In the genomic region with DNA sequence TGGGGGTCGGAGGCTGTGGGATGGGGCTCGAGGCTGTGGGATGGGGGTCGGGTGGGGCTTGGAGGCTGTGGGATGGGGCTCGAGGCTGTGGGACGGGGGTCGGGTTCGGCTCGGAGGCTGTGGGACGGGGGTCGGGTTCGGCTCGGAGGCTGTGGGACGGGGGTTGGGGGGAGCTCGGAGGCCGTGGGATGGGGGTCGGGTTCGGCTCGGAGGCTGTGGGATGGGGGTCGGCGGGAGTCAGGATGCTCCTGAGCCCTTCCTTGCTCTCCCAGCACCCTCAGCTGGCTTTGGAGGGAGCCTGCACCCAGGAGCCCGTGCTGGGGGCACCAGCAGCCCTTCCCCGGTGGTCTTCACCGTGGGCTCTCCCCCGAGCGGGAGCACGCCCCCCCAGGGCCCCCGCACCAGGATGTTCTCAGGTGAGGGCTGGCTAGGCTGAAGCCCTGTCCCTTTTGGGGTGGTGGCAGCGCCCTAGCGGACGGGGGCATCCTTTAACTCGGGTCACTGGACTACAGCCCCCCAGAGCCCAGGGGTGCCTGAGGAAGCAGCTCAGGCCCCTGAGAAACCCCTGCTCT, we compare ENCODE assay signal across 15 cellular contexts. TPM values are rescaled to one million over a fixed set of nuclear protein-coding genes. Genes with fewer than 3 reads are reported as not detected.
DNase-seq lines count a peak whose midpoint lies in the region; ATAC-seq and TF ChIP-seq lines count a peak whose summit lies in the region.
"Had no signal": no experiment of that assay in that cellular context is flagged by ENCODE, and none has a peak within 500 bp of the region (broad histone marks: within the 10 kb centered on the region; RNA-seq: fewer than 3 reads in every experiment).

No MANE protein-coding gene starts in this region.

- no peak overlapping the region for H3K56ac ChIP-seq in H9 (ENCODE audit: insufficient read length, low read depth, low read length)

- CTCF ChIA-PET in activated CD8-positive, alpha-beta T cell treated with anti-CD3 and anti-CD28 coated beads, Interleukin-2, amount 10 ng/mL, durations not matched to agents 7 days and 5 days (lab: Charles Lee): no interaction called here

- H3K4ac ChIP-seq in H9 (ENCODE audit: low read depth, low read length): no peak overlapping the region

- no peak overlapping the region for H3K27ac ChIP-seq in H9 (ENCODE audit: insufficient read length, low read depth, low read length)
- H3K27ac ChIP-seq in endodermal cell (ENCODE audit: low read depth, low read length): no peak overlapping the region
- no peak overlapping the region for H3K27ac ChIP-seq in vagina

- H2BK5ac ChIP-seq in H9 (ENCODE audit: insufficient read length, low read length): no peak overlapping the region

- no peaks in the 10 kb centered on the region for H3K79me1 ChIP-seq in H9 (ENCODE audit: insufficient read depth, low read depth, low read length, poor library complexity, severe bottlenecking)

- H3K4me3 Mint-ChIP-seq in activated CD4-positive, alpha-beta T cell treated with anti-CD3 and anti-CD28 coated beads, Interleukin-2, amount 10 ng/mL, durations not matched to agents 24 days and 14 days: no peak overlapping the region
- H3K4me3 Mint-ChIP-seq in H9 (no peak overlapping the region), endodermal cell (no peak overlapping the region), nephron progenitor cell (no peak overlapping the region)
- H3K4me3 Mint-ChIP-seq in activated CD8-positive, alpha-beta T cell treated with anti-CD3 and anti-CD28 coated beads, Interleukin-2, amount 10 ng/mL, durations not matched to agents 7 days and 5 days: no peak overlapping the region
- H3K4me3 Mint-ChIP-seq: IgD-negative memory B cell had no signal

- H3K27me3 ChIP-seq in H9 (ENCODE audit: insufficient read depth, low read length) (no peaks in the 10 kb centered on the region), endodermal cell (ENCODE audit: control insufficient read depth, insufficient read depth, low read length, poor library complexity, severe bottlenecking) (no peaks in the 10 kb centered on the region), vagina (no peaks in the 10 kb centered on the region)

- H3K18ac ChIP-seq in H9 (ENCODE audit: insufficient read length, low read depth, low read length): no peak overlapping the region

- H3T11ph ChIP-seq in H9 (ENCODE audit: low read length): no peak overlapping the region

- no peaks in the 10 kb centered on the region for H3K4me1 Mint-ChIP-seq in activated CD4-positive, alpha-beta T cell treated with anti-CD3 and anti-CD28 coated beads, Interleukin-2, amount 10 ng/mL, durations not matched to agents 24 days and 14 days
- H3K4me1 Mint-ChIP-seq in H9 (no peaks in the 10 kb centered on the region), endodermal cell (no peaks in the 10 kb centered on the region), nephron progenitor cell (no peaks in the 10 kb centered on the region)
- no peaks in the 10 kb centered on the region for H3K4me1 Mint-ChIP-seq in activated CD8-positive, alpha-beta T cell treated with anti-CD3 and anti-CD28 coated beads, Interleukin-2, amount 10 ng/mL, durations not matched to agents 7 days and 5 days (ENCODE audit: low read depth)

- no peak for TF ChIP-seq POLR2A in vagina (IDR thresholded peaks at IDR 0.05)

- no CpG with 5 or more reads among the region's 31 CpGs for WGBS in H9 (ENCODE audit: extremely low coverage, insufficient read length, low lambda C conversion rate)
- WGBS in endodermal cell (ENCODE audit: insufficient coverage in 1 of 2, insufficient read length in 1 of 2), 2 experiments: 95 to 100% methylated on average over 5 to 13 of the region's 31 CpGs

- H3K4me1 ChIP-seq in H9 (ENCODE audit: insufficient read depth, low read length) (no peaks in the 10 kb centered on the region), endodermal cell (ENCODE audit: control insufficient read depth, insufficient read depth, low read length) (no peaks in the 10 kb centered on the region), vagina (peaks cover 5% of the 10 kb centered on the region)
- H3K4me1 ChIP-seq: HAP-1 had no signal

- H3K23me2 ChIP-seq in H9 (ENCODE audit: insufficient read length, low read depth, low read length, poor library complexity, severe bottlenecking): no peaks in the 10 kb centered on the region

- no peaks in the 10 kb centered on the region for H3K79me2 ChIP-seq in H9 (ENCODE audit: insufficient read depth, low read length)

- no peak overlapping the region for H2AK5ac ChIP-seq in H9 (ENCODE audit: insufficient read length, low read length)

- no peak overlapping the region for H3K4me2 ChIP-seq in H9 (ENCODE audit: insufficient read depth, insufficient read length, low read length)

- intact Hi-C loops in activated CD4-positive, alpha-beta T cell treated with anti-CD3 and anti-CD28 coated beads, Interleukin-2, amount 10 ng/mL, durations not matched to agents 24 days and 14 days (cut with micrococcal nuclease): no loop called here
- intact Hi-C loops in vagina (cut with DNase I): no loop called here

- POLR2A ChIA-PET in activated CD8-positive, alpha-beta T cell treated with anti-CD3 and anti-CD28 coated beads, Interleukin-2, amount 10 ng/mL, durations not matched to agents 7 days and 5 days (lab: Charles Lee): no interaction called here

- H2AFZ ChIP-seq in H9 (ENCODE audit: low read length): no peak overlapping the region

- ATAC-seq in HG03378 (IDR thresholded peaks at IDR 0.05; ENCODE audit: unreplicated experiment): no peak
- ATAC-seq in activated CD8-positive, alpha-beta T cell treated with anti-CD3 and anti-CD28 coated beads, Interleukin-2, amount 10 ng/mL, durations not matched to agents 7 days and 5 days: no peak

- H2BK12ac ChIP-seq in H9 (ENCODE audit: insufficient read length, low read depth, low read length): no peak overlapping the region

- H4K91ac ChIP-seq in H9 (ENCODE audit: insufficient read length, low read depth, low read length): no peak overlapping the region

- H4K8ac ChIP-seq in H9 (replicated peaks; ENCODE audit: insufficient read length, low read depth, low read length): no peak overlapping the region

- H3K9me3 Mint-ChIP-seq in activated CD4-positive, alpha-beta T cell treated with anti-CD3 and anti-CD28 coated beads, Interleukin-2, amount 10 ng/mL, durations not matched to agents 24 days and 14 days: no peaks in the 10 kb centered on the region
- no peaks in the 10 kb centered on the region for H3K9me3 Mint-ChIP-seq in H9
- no peaks in the 10 kb centered on the region for H3K9me3 Mint-ChIP-seq in endodermal cell
- H3K9me3 Mint-ChIP-seq in nephron progenitor cell: no peaks in the 10 kb centered on the region
- H3K9me3 Mint-ChIP-seq in activated CD8-positive, alpha-beta T cell treated with anti-CD3 and anti-CD28 coated beads, Interleukin-2, amount 10 ng/mL, durations not matched to agents 7 days and 5 days (ENCODE audit: insufficient read depth): no peaks in the 10 kb centered on the region
- H3K9me3 Mint-ChIP-seq: IgD-negative memory B cell had no signal

- H3K36me3 Mint-ChIP-seq in activated CD4-positive, alpha-beta T cell treated with anti-CD3 and anti-CD28 coated beads, Interleukin-2, amount 10 ng/mL, durations not matched to agents 24 days and 14 days (ENCODE audit: low read depth): peaks cover 2% of the 10 kb centered on the region
- H3K36me3 Mint-ChIP-seq in H9 (ENCODE audit: insufficient read depth in 1 of 3, low read depth in 3 of 3): peaks cover 5 to 53% (median 41%) of the 10 kb centered on the region in 3 experiments; a peak in 6 of 7 replicates
- H3K36me3 Mint-ChIP-seq in endodermal cell (ENCODE audit: low read depth): peaks cover 29% of the 10 kb centered on the region
- peaks cover 8% of the 10 kb centered on the region for H3K36me3 Mint-ChIP-seq in nephron progenitor cell (ENCODE audit: low read depth)
- no peaks in the 10 kb centered on the region for H3K36me3 Mint-ChIP-seq in activated CD8-positive, alpha-beta T cell treated with anti-CD3 and anti-CD28 coated beads, Interleukin-2, amount 10 ng/mL, durations not matched to agents 7 days and 5 days (ENCODE audit: low read depth)
- H3K36me3 Mint-ChIP-seq: IgD-negative memory B cell had no signal

- no peak overlapping the region for H3K14ac ChIP-seq in H9 (ENCODE audit: insufficient read depth, low read length)

- TF ChIP-seq CTCF in H9 (conservative IDR thresholded peaks at IDR 0.05) (no peak), endodermal cell (conservative IDR thresholded peaks at IDR 0.05) (no peak), nephron progenitor cell (IDR thresholded peaks at IDR 0.05) (no peak), vagina (IDR thresholded peaks at IDR 0.05) (no peak)

- H2BK15ac ChIP-seq in H9 (ENCODE audit: low read depth, low read length): no peak overlapping the region

- no peak overlapping the region for H4K5ac ChIP-seq in H9 (ENCODE audit: insufficient read length, low read depth, low read length)

- H3K9ac ChIP-seq in H9 (ENCODE audit: extremely low read depth, insufficient read length, low read length) (no peak overlapping the region), endodermal cell (ENCODE audit: extremely low read depth, low read length, poor library complexity, severe bottlenecking) (no peak overlapping the region)

- H2BK20ac ChIP-seq in H9 (ENCODE audit: low read depth, low read length, poor library complexity, severe bottlenecking): no peak overlapping the region

- H3K27me3 Mint-ChIP-seq in activated CD4-positive, alpha-beta T cell treated with anti-CD3 and anti-CD28 coated beads, Interleukin-2, amount 10 ng/mL, durations not matched to agents 24 days and 14 days: no peaks in the 10 kb centered on the region
- H3K27me3 Mint-ChIP-seq in H9 (ENCODE audit: low read depth): no peaks in the 10 kb centered on the region
- no peaks in the 10 kb centered on the region for H3K27me3 Mint-ChIP-seq in endodermal cell (ENCODE audit: insufficient read depth)
- no peaks in the 10 kb centered on the region for H3K27me3 Mint-ChIP-seq in nephron progenitor cell (ENCODE audit: low read depth, poor library complexity)
- H3K27me3 Mint-ChIP-seq in activated CD8-positive, alpha-beta T cell treated with anti-CD3 and anti-CD28 coated beads, Interleukin-2, amount 10 ng/mL, durations not matched to agents 7 days and 5 days (ENCODE audit: low read depth): no peaks in the 10 kb centered on the region
- H3K27me3 Mint-ChIP-seq: IgD-negative memory B cell had no signal

- DNase-seq in activated CD4-positive, alpha-beta T cell treated with anti-CD3 and anti-CD28 coated beads, Interleukin-2, amount 50 U/mL, for 4 hours: peak; percentile 14 to 40
- no peak for DNase-seq in activated CD4-positive, alpha-beta T cell treated with anti-CD3 and anti-CD28 coated beads, Interleukin-2, amount 10 ng/mL, durations not matched to agents 24 days and 14 days
- DNase-seq in H9: peak; percentile 79
- DNase-seq in endodermal cell: peak; percentile 81
- peak; percentile 40 for DNase-seq in nephron progenitor cell
- no peak for DNase-seq in activated CD8-positive, alpha-beta T cell treated with anti-CD3 and anti-CD28 coated beads, Interleukin-2, amount 10 ng/mL, durations not matched to agents 7 days and 5 days
- no peak for DNase-seq in vagina (ENCODE audit: extremely low spot score in 2 of 2)
- DNase-seq: C1 segment of cervical spinal cord, MV-4-11, NCI-H1436, NCI-H2081, NCI-H345 had no signal

- peaks cover 3% of the 10 kb centered on the region for H4K20me1 ChIP-seq in H9 (ENCODE audit: control insufficient read depth, insufficient read depth, insufficient read length)

- no peaks in the 10 kb centered on the region for H3K9me3 ChIP-seq in H9 (ENCODE audit: control insufficient read depth, low read depth, low read length)
- H3K9me3 ChIP-seq in endodermal cell (ENCODE audit: control insufficient read depth, low read length): no peaks in the 10 kb centered on the region
- H3K9me3 ChIP-seq in vagina: no peaks in the 10 kb centered on the region
- H3K9me3 ChIP-seq: HAP-1 had no signal

- H3K36me3 ChIP-seq in endodermal cell (ENCODE audit: control insufficient read depth, insufficient read depth, low read length) (peaks cover 14% of the 10 kb centered on the region), vagina (peaks cover 0 to 86% of the 10 kb centered on the region in 2 donors)

- no peak overlapping the region for H3K4me3 ChIP-seq in endodermal cell (ENCODE audit: low read length)
- H3K4me3 ChIP-seq in vagina: no peak overlapping the region
- H3K4me3 ChIP-seq: HAP-1 had no signal

- H3K27ac Mint-ChIP-seq in activated CD4-positive, alpha-beta T cell treated with anti-CD3 and anti-CD28 coated beads, Interleukin-2, amount 10 ng/mL, durations not matched to agents 24 days and 14 days: no peak overlapping the region
- H3K27ac Mint-ChIP-seq in H9: no peak overlapping the region
- H3K27ac Mint-ChIP-seq in endodermal cell: no peak overlapping the region
- no peak overlapping the region for H3K27ac Mint-ChIP-seq in nephron progenitor cell
- H3K27ac Mint-ChIP-seq in activated CD8-positive, alpha-beta T cell treated with anti-CD3 and anti-CD28 coated beads, Interleukin-2, amount 10 ng/mL, durations not matched to agents 7 days and 5 days: no peak overlapping the region
- H3K27ac Mint-ChIP-seq: IgD-negative memory B cell had no signal

- no peak overlapping the region for H3K23ac ChIP-seq in H9 (ENCODE audit: insufficient read length, low read depth, low read length)

- H2BK120ac ChIP-seq in H9 (ENCODE audit: low read depth, low read length, poor library complexity, severe bottlenecking): no peak overlapping the region

RNA-seq across cellular contexts. Expression of gene PUS1, which starts 11.9 kb away (rescaled TPM):
- 91.6 and 97.0 TPM in 2 replicates for total RNA-seq in activated CD4-positive, alpha-beta T cell treated with anti-CD3 and anti-CD28 coated beads, Interleukin-2, amount 10 ng/mL, durations not matched to agents 24 days and 14 days
- total RNA-seq in H9 (2021) (116 and 117 TPM in 2 replicates), endodermal cell (10 to 100 TPM; 37.3 to 56.7 TPM), vagina (37.6 TPM)
- polyA plus RNA-seq in endodermal cell (2013, experiment 1 of 2): 20.6 TPM
- 15.2 TPM for polyA plus RNA-seq in endodermal cell (2013, experiment 2 of 2)
- 10 to 100 TPM; 57.3 to 64.7 TPM for total RNA-seq in activated CD8-positive, alpha-beta T cell treated with anti-CD3 and anti-CD28 coated beads, Interleukin-2, amount 10 ng/mL, durations not matched to agents 7 days and 5 days

RNA-seq across cellular contexts. Expression of gene ULK1, which starts 22.8 kb away (rescaled TPM):
- 25.3 and 25.7 TPM in 2 replicates for total RNA-seq in activated CD4-positive, alpha-beta T cell treated with anti-CD3 and anti-CD28 coated beads, Interleukin-2, amount 10 ng/mL, durations not matched to agents 24 days and 14 days
- total RNA-seq in H9 (2021) (52.7 and 57.2 TPM in 2 replicates), endodermal cell (100 to 1,000 TPM in 1 of 2 donors, 10 to 100 TPM in 1; 68.0 to 104 TPM), vagina (33.1 TPM)
- polyA plus RNA-seq in endodermal cell (2013, experiment 1 of 2): 50.3 TPM
- 43.7 TPM for polyA plus RNA-seq in endodermal cell (2013, experiment 2 of 2)
- total RNA-seq in activated CD8-positive, alpha-beta T cell treated with anti-CD3 and anti-CD28 coated beads, Interleukin-2, amount 10 ng/mL, durations not matched to agents 7 days and 5 days: 10 to 100 TPM; 17.1 to 20.6 TPM

RNA-seq across cellular contexts. Expression of gene EP400, which starts 32.5 kb away (rescaled TPM):
- total RNA-seq in activated CD4-positive, alpha-beta T cell treated with anti-CD3 and anti-CD28 coated beads, Interleukin-2, amount 10 ng/mL, durations not matched to agents 24 days and 14 days: 66.2 and 66.5 TPM in 2 replicates
- total RNA-seq in H9 (2021): 53.3 and 61.7 TPM in 2 replicates
- total RNA-seq in endodermal cell: 10 to 100 TPM; 64.7 to 78.3 TPM
- polyA plus RNA-seq in endodermal cell (2013, experiment 1 of 2): 42.4 TPM
- 40.7 TPM for polyA plus RNA-seq in endodermal cell (2013, experiment 2 of 2)
- total RNA-seq in activated CD8-positive, alpha-beta T cell treated with anti-CD3 and anti-CD28 coated beads, Interleukin-2, amount 10 ng/mL, durations not matched to agents 7 days and 5 days: 10 to 100 TPM; 58.0 to 58.8 TPM
- total RNA-seq in vagina: 35.6 TPM

Comparison
In these comparisons a context has a peak if more than half of its experiments do, and no peak if none do; other contexts are left out.
1. DNase-seq: peak in activated CD4-positive, alpha-beta T cell treated with anti-CD3 and anti-CD28 coated beads, Interleukin-2, amount 50 U/mL, for 4 hours (2 of 2), H9 (single experiment), endodermal cell (single experiment) and nephron progenitor cell (single experiment); none in activated CD4-positive, alpha-beta T cell treated with anti-CD3 and anti-CD28 coated beads, Interleukin-2, amount 10 ng/mL, durations not matched to agents 24 days and 14 days (single experiment), activated CD8-positive, alpha-beta T cell treated with anti-CD3 and anti-CD28 coated beads, Interleukin-2, amount 10 ng/mL, durations not matched to agents 7 days and 5 days (single experiment) and vagina (0 of 2).